In the genomic region with DNA sequence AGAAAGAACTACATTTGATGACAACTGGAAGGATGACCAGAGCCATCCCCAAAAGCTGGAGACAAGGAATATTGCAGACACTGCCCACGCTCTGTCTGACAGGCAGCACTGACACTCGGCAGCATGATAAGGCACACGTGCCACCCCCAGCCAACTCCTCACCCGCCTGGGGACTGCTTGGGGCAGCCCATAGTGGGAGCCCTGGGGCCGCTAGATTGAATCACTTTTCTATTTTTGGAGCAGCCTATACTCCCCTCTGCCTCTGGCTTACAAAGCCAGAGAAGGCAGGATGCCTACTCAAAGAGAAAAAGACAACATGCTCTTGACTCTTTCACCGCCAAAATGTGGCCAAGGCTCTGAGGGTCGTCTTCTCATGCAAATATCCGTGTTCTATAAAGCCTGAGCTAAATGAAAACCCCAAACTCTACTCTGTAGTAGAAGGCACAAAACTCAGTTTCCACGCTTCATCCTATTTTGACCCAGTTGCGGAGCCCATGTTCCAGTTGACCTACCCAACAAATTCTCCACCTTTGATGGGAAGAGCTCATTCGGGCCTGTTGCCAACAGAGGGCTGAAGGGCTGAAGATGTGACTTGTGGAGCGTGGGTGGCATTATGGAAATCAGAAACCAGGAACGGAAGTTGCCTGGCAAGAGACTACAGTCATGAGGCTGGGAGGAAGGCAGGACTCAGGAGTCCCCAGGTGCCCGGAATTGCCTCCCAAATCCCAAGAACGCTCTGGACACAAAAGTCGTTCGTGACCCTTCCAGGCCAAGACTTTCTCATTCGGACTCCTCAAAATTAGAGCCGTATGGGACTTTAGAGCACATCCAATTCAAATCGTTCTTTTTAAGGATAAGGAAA, we compare ENCODE assay signal across 8 cellular contexts. TPM values are rescaled to one million over a fixed set of nuclear protein-coding genes. Genes with fewer than 3 reads are reported as not detected.
DNase-seq lines count a peak whose midpoint lies in the region; ATAC-seq and TF ChIP-seq lines count a peak whose summit lies in the region.

No MANE protein-coding gene starts in this region.

- H3K27ac ChIP-seq in gastrocnemius medialis = peak overlapping the region; percentile 90 to 99 (median 94)

- peak overlapping the region; percentile 72 to 97 (median 82) for H3K4me3 ChIP-seq in gastrocnemius medialis

- peak in 1 of 5 experiments; percentile 1 for TF ChIP-seq CTCF in gastrocnemius medialis (IDR thresholded peaks at IDR 0.05 in 4 of 5, conservative IDR thresholded peaks at IDR 0.05 in 1 of 5)

- peak; percentile 58 for ATAC-seq in GM21723 (IDR thresholded peaks at IDR 0.05; ENCODE audit: unreplicated experiment)
- ATAC-seq in gastrocnemius medialis = peak; percentile 66 to 71

- TF ChIP-seq POLR2A in gastrocnemius medialis (IDR thresholded peaks at IDR 0.05) = peak; percentile 82 to 83

- H3K27me3 ChIP-seq in gastrocnemius medialis = no peaks in the 10 kb centered on the region

- peaks cover 27 to 33% of the 10 kb centered on the region in 2 donors for H3K4me1 ChIP-seq in gastrocnemius medialis

- intact Hi-C loops in cardiac septum (cut with DNase I) (loop anchor here (5.0 kb wide), 1 partner anchor 119 kb away; no protein-coding TSS in a partner anchor), gastrocnemius medialis (cut with DNase I; ENCODE audit: low total_unique reads) (loop anchor here (1.0 to 5.0 kb wide), 5 partner anchors 57 to 347 kb away; partner anchors contain the start of genes CCT3, KHDC4, PMF1 and TSACC)

- no peaks in the 10 kb centered on the region for H3K9me3 ChIP-seq in gastrocnemius medialis

- in situ Hi-C loops in gastrocnemius medialis (cut with MboI; ENCODE audit: low sequenced_read_pairs in 4 of 4) = no loop called here

- H3K36me3 ChIP-seq in gastrocnemius medialis = peaks cover 0 to 25% of the 10 kb centered on the region in 2 donors

- DNase-seq in DMS 273 (lab: John Stamatoyannopoulos, UW; ENCODE audit: unreplicated experiment) = peak; percentile 77
- DNase-seq in NOMO-1 (lab: John Stamatoyannopoulos, UW; ENCODE audit: unreplicated experiment in 2 of 2) = peak; percentile 26 to 28
- peak; percentile 25 for DNase-seq in activated T-helper 9 cell treated with anti-CD3 and anti-CD28 coated beads, Interleukin-2, amount 50 U/mL, for 16 hours (ENCODE audit: low read depth)
- DNase-seq in cardiac septum (ENCODE audit: low spot score) = peak; percentile 88
- peak; percentile 76 to 90 for DNase-seq in gastrocnemius medialis
- DNase-seq in NCI-H524 treated with DMSO at 0.1 percent for 48 hours (lab: John Stamatoyannopoulos, UW) = no peak
- DNase-seq in GOT3 (lab: John Stamatoyannopoulos, UW) = no peak

RNA-seq across cellular contexts. Expression of gene SMG5, which starts 1.1 kb away (rescaled TPM):
- 112 TPM for total RNA-seq in cardiac septum
- total RNA-seq in gastrocnemius medialis = 10 to 100 TPM; 47.4 to 83.1 (median 62.7) TPM

RNA-seq across cellular contexts. Expression of gene TMEM79, which starts 2.6 kb away (rescaled TPM):
- 2.2 TPM for total RNA-seq in cardiac septum
- 1 to 10 TPM in 1 of 4 donors, under 1 TPM in 3; 0.20 to 1.5 (median 0.68) TPM for total RNA-seq in gastrocnemius medialis

RNA-seq across cellular contexts. Expression of gene GLMP, which starts 14.0 kb away (rescaled TPM):
- 15.2 TPM for total RNA-seq in cardiac septum
- total RNA-seq in gastrocnemius medialis = 10 to 100 TPM; 10.1 to 16.5 (median 13.6) TPM

RNA-seq across cellular contexts. Expression of gene VHLL, which starts 17.6 kb away (rescaled TPM):
- not detected for total RNA-seq in cardiac septum
- not detected for total RNA-seq in gastrocnemius medialis

RNA-seq across cellular contexts. Expression of gene PAQR6, which starts 33.7 kb away (rescaled TPM):
- total RNA-seq in cardiac septum = 2.6 TPM
- under 1 TPM in 2 of 4 donors, not detected in 2; 0.16 to 0.46 TPM for total RNA-seq in gastrocnemius medialis

Comparison
In these comparisons a context has a peak if more than half of its experiments do, and no peak if none do; other contexts are left out.
1. DNase-seq: peak in DMS 273 (single experiment), NOMO-1 (2 of 2), activated T-helper 9 cell treated with anti-CD3 and anti-CD28 coated beads, Interleukin-2, amount 50 U/mL, for 16 hours (single experiment), cardiac septum (single experiment) and gastrocnemius medialis (2 of 2); none in NCI-H524 treated with DMSO at 0.1 percent for 48 hours (single experiment) and GOT3 (single experiment).